ENCODE assay signal across 8 cellular contexts in the genomic region with DNA sequence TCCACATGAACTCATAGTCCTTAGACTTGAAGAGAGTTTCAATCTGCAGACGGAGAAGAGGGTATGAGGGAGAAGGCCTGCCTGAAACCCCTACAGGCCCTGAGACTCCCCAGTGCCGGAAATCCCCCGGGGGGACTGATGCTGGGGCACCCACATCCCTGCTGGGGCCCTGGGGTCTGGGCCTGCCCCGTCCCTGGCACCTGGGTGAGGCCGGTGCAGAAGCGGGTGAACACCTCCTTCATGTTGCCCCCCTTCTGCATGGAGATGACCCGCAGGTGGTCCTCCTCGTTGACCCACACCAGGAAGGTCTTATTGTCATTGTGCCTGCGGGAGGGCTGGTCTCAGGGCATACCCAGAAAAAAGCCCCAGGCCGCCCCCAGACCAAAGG. TPM values are rescaled to one million over a fixed set of nuclear protein-coding genes. Genes with fewer than 3 reads are reported as not detected.
DNase-seq lines count a peak whose midpoint lies in the region; ATAC-seq and TF ChIP-seq lines count a peak whose summit lies in the region.

No MANE protein-coding gene starts in this region.

- no peaks in the 10 kb centered on the region for H3K9me3 Mint-ChIP-seq in activated naive CD8-positive, alpha-beta T cell treated with anti-CD3 and anti-CD28 coated beads, Interleukin-2, amount 10 ng/mL, durations not matched to agents 7 days and 5 days
- H3K9me3 Mint-ChIP-seq in activated naive CD8-positive, alpha-beta T cell treated with anti-CD3 and anti-CD28 coated beads, Interleukin-2, amount 50 U/mL, for 24 hours = no peaks in the 10 kb centered on the region
- H3K9me3 Mint-ChIP-seq in naive thymus-derived CD4-positive, alpha-beta T cell = no peaks in the 10 kb centered on the region

- peaks cover 8% of the 10 kb centered on the region for H3K4me1 Mint-ChIP-seq in activated naive CD8-positive, alpha-beta T cell treated with anti-CD3 and anti-CD28 coated beads, Interleukin-2, amount 10 ng/mL, durations not matched to agents 7 days and 5 days
- peaks cover 8% of the 10 kb centered on the region for H3K4me1 Mint-ChIP-seq in activated naive CD8-positive, alpha-beta T cell treated with anti-CD3 and anti-CD28 coated beads, Interleukin-2, amount 50 U/mL, for 24 hours
- H3K4me1 Mint-ChIP-seq in naive thymus-derived CD4-positive, alpha-beta T cell = peaks cover 0 to 17% (median 10%) of the 10 kb centered on the region in 7 donors

- no peak overlapping the region for H3K27ac ChIP-seq in mammary epithelial cell (ENCODE audit: insufficient read depth, low read depth, low read length)
- no peak overlapping the region for H3K27ac ChIP-seq in naive thymus-derived CD4-positive, alpha-beta T cell (ENCODE audit: low read depth, low read length)
- H3K27ac ChIP-seq in urinary bladder (ENCODE audit: low read depth) = peak overlapping the region; percentile 12

- peak overlapping the region; percentile 73 for H3K4me2 ChIP-seq in mammary epithelial cell (ENCODE audit: insufficient read depth, low read depth, low read length)

- no peaks in the 10 kb centered on the region for H4K20me1 ChIP-seq in mammary epithelial cell (ENCODE audit: insufficient read depth, low read length)

- H3K4me3 ChIP-seq in mammary epithelial cell (replicated peaks in 1 of 3; ENCODE audit: insufficient read depth in 1 of 3, low read depth in 2 of 3, low read length in 3 of 3) (no peak overlapping the region), urinary bladder (ENCODE audit: low read depth, low read length) (no peak overlapping the region)
- no peak overlapping the region for H3K4me3 ChIP-seq in naive thymus-derived CD4-positive, alpha-beta T cell (ENCODE audit: low read length)

- peaks cover 19% of the 10 kb centered on the region for H3K27me3 ChIP-seq in mammary epithelial cell (ENCODE audit: insufficient read depth, low read length)
- H3K27me3 ChIP-seq in naive thymus-derived CD4-positive, alpha-beta T cell (ENCODE audit: control insufficient read depth in 2 of 2, insufficient read depth in 2 of 2, low read length in 2 of 2) = no peaks in the 10 kb centered on the region

- CTCF ChIA-PET in mammary epithelial cell (lab: Charles Lee; ENCODE audit: low non-redundant PET) = no interaction called here
- CTCF ChIA-PET in naive thymus-derived CD4-positive, alpha-beta T cell (lab: Charles Lee) = interaction anchor here (0.7 to 1.3 kb wide), 3 partner anchors 13 to 324 kb away, joined by 3 to 6 read pairs (median 4); no protein-coding TSS in a partner anchor

- peak; percentile 39 for DNase-seq in activated naive CD8-positive, alpha-beta T cell treated with anti-CD3 and anti-CD28 coated beads, Interleukin-2, amount 10 ng/mL, durations not matched to agents 7 days and 5 days
- no peak for DNase-seq in activated naive CD8-positive, alpha-beta T cell treated with anti-CD3 and anti-CD28 coated beads, Interleukin-2, amount 50 U/mL, for 24 hours
- DNase-seq in mammary epithelial cell (no peak), kidney tubule cell (ENCODE audit: low spot score) (no peak), GM03348 (ENCODE audit: low spot score) (no peak)
- no peak for DNase-seq in naive thymus-derived CD4-positive, alpha-beta T cell

- no peak for ATAC-seq in activated naive CD8-positive, alpha-beta T cell treated with anti-CD3 and anti-CD28 coated beads, Interleukin-2, amount 10 ng/mL, durations not matched to agents 7 days and 5 days (ENCODE audit: low read depth)
- ATAC-seq in activated naive CD8-positive, alpha-beta T cell treated with anti-CD3 and anti-CD28 coated beads, Interleukin-2, amount 50 U/mL, for 24 hours = no peak
- ATAC-seq in naive thymus-derived CD4-positive, alpha-beta T cell = no peak
- ATAC-seq in HG02970 (IDR thresholded peaks at IDR 0.05; ENCODE audit: low FRiP score, unreplicated experiment) = no peak

- intact Hi-C loops in mammary epithelial cell (cut with micrococcal nuclease) = no loop called here
- intact Hi-C loops in naive thymus-derived CD4-positive, alpha-beta T cell (cut with micrococcal nuclease) = loop anchor here (2.0 to 5.0 kb wide), 2 partner anchors 195 to 197 kb away; partner anchors contain the start of genes XRCC3 (in 2 of the 2) and ZFYVE21 (in 2 of the 2)

- peaks cover 18% of the 10 kb centered on the region for H3K27me3 Mint-ChIP-seq in activated naive CD8-positive, alpha-beta T cell treated with anti-CD3 and anti-CD28 coated beads, Interleukin-2, amount 10 ng/mL, durations not matched to agents 7 days and 5 days
- H3K27me3 Mint-ChIP-seq in activated naive CD8-positive, alpha-beta T cell treated with anti-CD3 and anti-CD28 coated beads, Interleukin-2, amount 50 U/mL, for 24 hours = peaks cover 14% of the 10 kb centered on the region
- peaks cover 0 to 28% (median 6%) of the 10 kb centered on the region in 5 donors for H3K27me3 Mint-ChIP-seq in naive thymus-derived CD4-positive, alpha-beta T cell

- H3K4me3 Mint-ChIP-seq in activated naive CD8-positive, alpha-beta T cell treated with anti-CD3 and anti-CD28 coated beads, Interleukin-2, amount 10 ng/mL, durations not matched to agents 7 days and 5 days = peak overlapping the region; percentile 45
- no peak overlapping the region for H3K4me3 Mint-ChIP-seq in activated naive CD8-positive, alpha-beta T cell treated with anti-CD3 and anti-CD28 coated beads, Interleukin-2, amount 50 U/mL, for 24 hours
- H3K4me3 Mint-ChIP-seq in naive thymus-derived CD4-positive, alpha-beta T cell = peak overlapping the region; percentile 37 to 77 (median 64)

- H3K36me3 ChIP-seq in mammary epithelial cell (ENCODE audit: insufficient read depth, low read length) (no peaks in the 10 kb centered on the region), urinary bladder (ENCODE audit: insufficient read depth) (no peaks in the 10 kb centered on the region)
- no peaks in the 10 kb centered on the region for H3K36me3 ChIP-seq in naive thymus-derived CD4-positive, alpha-beta T cell (ENCODE audit: control insufficient read depth in 2 of 3, insufficient read depth in 3 of 3, low read length in 3 of 3)

- H3K27ac Mint-ChIP-seq in activated naive CD8-positive, alpha-beta T cell treated with anti-CD3 and anti-CD28 coated beads, Interleukin-2, amount 10 ng/mL, durations not matched to agents 7 days and 5 days = no peak overlapping the region
- H3K27ac Mint-ChIP-seq in activated naive CD8-positive, alpha-beta T cell treated with anti-CD3 and anti-CD28 coated beads, Interleukin-2, amount 50 U/mL, for 24 hours = no peak overlapping the region
- H3K27ac Mint-ChIP-seq in naive thymus-derived CD4-positive, alpha-beta T cell = peak overlapping the region in 1 of 9 donors; percentile 49

- dilution Hi-C loops in mammary epithelial cell (cut with HindIII; ENCODE audit: low sequenced_read_pairs) = no loop called here

- H2AFZ ChIP-seq in mammary epithelial cell (ENCODE audit: low read depth, low read length) = no peak overlapping the region

- BruUV-seq in mammary epithelial cell (replicated peaks; lab: Mats Ljungman, UMichigan) = no TSS peak

- H3K4me1 ChIP-seq in mammary epithelial cell (ENCODE audit: insufficient read depth, low read length) = peaks cover 31% of the 10 kb centered on the region
- H3K4me1 ChIP-seq in naive thymus-derived CD4-positive, alpha-beta T cell (ENCODE audit: control insufficient read depth in 2 of 2, insufficient read depth in 2 of 2, low read length in 2 of 2) = peaks cover 7 to 15% of the 10 kb centered on the region in 2 donors
- no peaks in the 10 kb centered on the region for H3K4me1 ChIP-seq in urinary bladder (ENCODE audit: insufficient read depth)

- in situ Hi-C loops in mammary epithelial cell (cut with MboI; ENCODE audit: low sequenced_read_pairs in 2 of 2) = no loop called here

- no peaks in the 10 kb centered on the region for H3K79me2 ChIP-seq in mammary epithelial cell (ENCODE audit: insufficient read depth, low read length)

- peaks cover 3% of the 10 kb centered on the region for H3K9me3 ChIP-seq in mammary epithelial cell (replicated peaks; ENCODE audit: insufficient read depth, low read length)
- no peaks in the 10 kb centered on the region for H3K9me3 ChIP-seq in naive thymus-derived CD4-positive, alpha-beta T cell (ENCODE audit: control insufficient read depth in 2 of 3, low read length in 3 of 3)

- 67% methylated on average over 7 of the region's 10 CpGs for WGBS in mammary epithelial cell (ENCODE audit: low coverage, missing lambda C conversion rate)
- 59% methylated on average over 10 of the region's 10 CpGs for WGBS in urinary bladder

- POLR2A ChIA-PET in activated naive CD8-positive, alpha-beta T cell treated with anti-CD3 and anti-CD28 coated beads, Interleukin-2, amount 10 ng/mL, durations not matched to agents 7 days and 5 days (lab: Charles Lee) = interaction anchor here (2.0 kb wide), 1 partner anchor 42 kb away, joined by 10 read pairs; the partner anchor contains the start of gene BAG5
- POLR2A ChIA-PET in naive thymus-derived CD4-positive, alpha-beta T cell (lab: Charles Lee) = no interaction called here

- H3K36me3 Mint-ChIP-seq in activated naive CD8-positive, alpha-beta T cell treated with anti-CD3 and anti-CD28 coated beads, Interleukin-2, amount 10 ng/mL, durations not matched to agents 7 days and 5 days = no peaks in the 10 kb centered on the region
- H3K36me3 Mint-ChIP-seq in activated naive CD8-positive, alpha-beta T cell treated with anti-CD3 and anti-CD28 coated beads, Interleukin-2, amount 50 U/mL, for 24 hours (ENCODE audit: low read depth) = no peaks in the 10 kb centered on the region
- no peaks in the 10 kb centered on the region for H3K36me3 Mint-ChIP-seq in naive thymus-derived CD4-positive, alpha-beta T cell

- no peak for TF ChIP-seq CTCF in mammary epithelial cell (conservative IDR thresholded peaks at IDR 0.05 in 1 of 2, IDR thresholded peaks at IDR 0.05 in 1 of 2; ENCODE audit: extremely low read depth in 1 of 2, insufficient read depth in 1 of 2, low read depth in 1 of 2, low read length in 2 of 2)

- H3K9ac ChIP-seq in mammary epithelial cell (ENCODE audit: insufficient read depth, low read length) = no peak overlapping the region

RNA-seq across cellular contexts. Expression of gene CKB, which starts 2.4 kb away (rescaled TPM):
- 1 to 10 TPM; 4.3 to 4.4 TPM for total RNA-seq in activated naive CD8-positive, alpha-beta T cell treated with anti-CD3 and anti-CD28 coated beads, Interleukin-2, amount 10 ng/mL, durations not matched to agents 7 days and 5 days
- total RNA-seq in mammary epithelial cell = 10 to 100 TPM in 1 of 2 donors, 1 to 10 TPM in 1; 8.7 to 45.8 TPM
- polyA plus RNA-seq in mammary epithelial cell = 6.4 TPM
- not detected for polyA minus RNA-seq in mammary epithelial cell
- 10 to 100 TPM in 1 of 5 experiments, 1 to 10 TPM in 4; 1.4 to 19.8 (median 2.5) TPM for total RNA-seq in naive thymus-derived CD4-positive, alpha-beta T cell
- under 1 TPM in 1 of 2 donors, not detected in 1; 0.40 TPM for polyA plus RNA-seq in naive thymus-derived CD4-positive, alpha-beta T cell
- total RNA-seq in urinary bladder = 121 TPM
- polyA plus RNA-seq in urinary bladder = 1,521 TPM

RNA-seq across cellular contexts. Expression of gene TRMT61A, which starts 8.7 kb away (rescaled TPM):
- 1 to 10 TPM; 7.8 to 9.2 TPM for total RNA-seq in activated naive CD8-positive, alpha-beta T cell treated with anti-CD3 and anti-CD28 coated beads, Interleukin-2, amount 10 ng/mL, durations not matched to agents 7 days and 5 days
- total RNA-seq in mammary epithelial cell (10 to 100 TPM in 1 of 2 donors, 1 to 10 TPM in 1; 8.8 to 13.3 TPM), urinary bladder (5.7 TPM)
- polyA plus RNA-seq in mammary epithelial cell (7.7 TPM), urinary bladder (35.0 TPM)
- polyA minus RNA-seq in mammary epithelial cell = 3.9 TPM
- 10 to 100 TPM in 4 of 5 experiments, 1 to 10 TPM in 1; 9.8 to 15.1 (median 14.1) TPM for total RNA-seq in naive thymus-derived CD4-positive, alpha-beta T cell
- 10 to 100 TPM in 1 of 2 donors, 1 to 10 TPM in 1; 6.3 to 12.2 TPM for polyA plus RNA-seq in naive thymus-derived CD4-positive, alpha-beta T cell

RNA-seq across cellular contexts. Expression of gene BAG5, which starts 42.2 kb away (rescaled TPM):
- total RNA-seq in activated naive CD8-positive, alpha-beta T cell treated with anti-CD3 and anti-CD28 coated beads, Interleukin-2, amount 10 ng/mL, durations not matched to agents 7 days and 5 days = 10 to 100 TPM; 31.7 to 32.3 TPM
- total RNA-seq in mammary epithelial cell = 10 to 100 TPM; 31.3 to 39.0 TPM
- polyA plus RNA-seq in mammary epithelial cell = 9.1 TPM
- 25.3 TPM for polyA minus RNA-seq in mammary epithelial cell
- 10 to 100 TPM; 29.9 to 38.9 (median 36.4) TPM for total RNA-seq in naive thymus-derived CD4-positive, alpha-beta T cell
- 10 to 100 TPM; 46.2 to 51.7 TPM for polyA plus RNA-seq in naive thymus-derived CD4-positive, alpha-beta T cell
- 29.8 TPM for total RNA-seq in urinary bladder
- polyA plus RNA-seq in urinary bladder = 18.1 TPM

RNA-seq across cellular contexts. Expression of gene COA8, which starts 42.5 kb away (rescaled TPM):
- total RNA-seq in activated naive CD8-positive, alpha-beta T cell treated with anti-CD3 and anti-CD28 coated beads, Interleukin-2, amount 10 ng/mL, durations not matched to agents 7 days and 5 days = 10 to 100 TPM; 26.7 to 29.5 TPM
- total RNA-seq in mammary epithelial cell (10 to 100 TPM; 22.3 to 49.3 TPM), urinary bladder (37.0 TPM)
- polyA plus RNA-seq in mammary epithelial cell (18.1 TPM), urinary bladder (52.4 TPM)
- not detected for polyA minus RNA-seq in mammary epithelial cell
- 10 to 100 TPM; 13.6 to 26.3 (median 24.1) TPM for total RNA-seq in naive thymus-derived CD4-positive, alpha-beta T cell
- 10 to 100 TPM; 36.7 to 51.3 TPM for polyA plus RNA-seq in naive thymus-derived CD4-positive, alpha-beta T cell
